Comparison of ENCODE assay signal across 1 cellular context in the genomic region with DNA sequence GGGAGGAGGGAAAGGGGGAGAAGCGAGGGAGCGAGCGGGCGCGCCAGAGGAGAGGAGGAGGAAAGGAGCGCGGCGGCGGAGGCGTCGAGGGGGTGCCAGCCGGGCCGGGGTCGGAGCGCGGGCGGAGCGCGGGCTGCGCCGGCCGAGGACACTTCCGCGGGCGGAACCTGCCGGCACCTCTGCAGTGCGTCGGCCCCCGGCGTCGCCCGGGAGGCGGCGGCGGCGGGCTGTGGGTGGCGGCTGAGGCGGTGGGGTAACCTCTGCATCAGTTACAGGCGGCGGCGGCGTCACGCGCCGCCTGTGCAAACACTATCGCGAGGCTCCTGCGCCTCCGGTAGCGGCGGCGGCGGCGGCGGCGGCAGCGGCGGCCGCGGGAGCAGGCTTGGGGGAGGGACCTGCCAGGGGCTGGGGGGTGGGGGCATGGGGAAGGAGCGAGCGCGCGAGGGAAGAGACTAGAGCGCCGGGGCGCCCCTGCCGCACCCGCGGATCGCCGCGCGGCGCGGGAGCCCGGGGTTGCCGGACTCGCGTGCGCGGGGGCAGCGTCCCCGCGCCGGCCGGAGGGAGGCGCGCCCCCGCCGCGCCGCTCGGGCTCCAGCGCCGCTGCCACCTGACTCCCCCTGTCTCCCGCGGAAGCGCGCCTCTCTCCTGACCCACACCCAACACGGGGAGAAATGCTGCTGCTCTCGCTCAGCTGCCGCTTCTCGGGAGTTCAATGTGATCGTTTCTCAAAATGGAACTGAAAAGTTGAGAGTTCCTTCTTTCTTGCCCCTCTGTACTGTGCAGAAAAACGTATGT.
A peak's percentile ranks its signal among the peaks of the same experiment; 100 is the strongest.
TF ChIP-seq lines count a peak whose summit lies in the region.

A gene (minus strand): TSS at position 264 of the 795 bp plus-strand sequence. CDS start 465 bp downstream, outside the sequence.

TF ChIP-seq in HepG2, 621 proteins besides CTCF, POLR2A, EP300 and RAD21 (continued from another document and continues in another):
- TF ChIP-seq, protein P1, sequence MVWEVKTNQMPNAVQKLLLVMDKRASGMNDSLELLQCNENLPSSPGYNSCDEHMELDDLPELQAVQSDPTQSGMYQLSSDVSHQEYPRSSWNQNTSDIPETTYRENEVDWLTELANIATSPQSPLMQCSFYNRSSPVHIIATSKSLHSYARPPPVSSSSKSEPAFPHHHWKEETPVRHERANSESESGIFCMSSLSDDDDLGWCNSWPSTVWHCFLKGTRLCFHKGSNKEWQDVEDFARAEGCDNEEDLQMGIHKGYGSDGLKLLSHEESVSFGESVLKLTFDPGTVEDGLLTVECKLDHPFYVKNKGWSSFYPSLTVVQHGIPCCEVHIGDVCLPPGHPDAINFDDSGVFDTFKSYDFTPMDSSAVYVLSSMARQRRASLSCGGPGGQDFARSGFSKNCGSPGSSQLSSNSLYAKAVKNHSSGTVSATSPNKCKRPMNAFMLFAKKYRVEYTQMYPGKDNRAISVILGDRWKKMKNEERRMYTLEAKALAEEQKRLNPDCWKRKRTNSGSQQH (CRISPR knock-in tag; IDR thresholded peaks at IDR 0.05; ENCODE audit: low read depth): 0 out of 2 replicates have a peak, but pooled peaks have one; percentile 3
- TF ChIP-seq RFX1 (IDR thresholded peaks at IDR 0.05) (no peak), ZMYM3 (CRISPR knock-in tag; IDR thresholded peaks at IDR 0.05) (peak; percentile 34; the same call in 1 of the 2 replicates), TBP (CRISPR knock-in tag; IDR thresholded peaks at IDR 0.05) (no peak), ZNF615 (CRISPR knock-in tag; IDR thresholded peaks at IDR 0.05; ENCODE audit: borderline replicate concordance) (no peak), FOXK2 (IDR thresholded peaks at IDR 0.05) (no peak), SOX6 (IDR thresholded peaks at IDR 0.05) (no peak), SOX6 (CRISPR knock-in tag; IDR thresholded peaks at IDR 0.05) (peak; percentile 43), SAP130 (CRISPR knock-in tag; IDR thresholded peaks at IDR 0.05; ENCODE audit: low read depth) (peak; percentile 44), ZNF329 (CRISPR knock-in tag; IDR thresholded peaks at IDR 0.05; ENCODE audit: low read depth) (0 out of 2 replicates have a peak, but pooled peaks have one; percentile 7), ZFP36L2 (CRISPR knock-in tag; IDR thresholded peaks at IDR 0.05) (no peak), ZNF484 (CRISPR knock-in tag; IDR thresholded peaks at IDR 0.05; ENCODE audit: borderline replicate concordance, low read depth) (0 out of 2 replicates have a peak, but pooled peaks have one; percentile 5), MAFF (IDR thresholded peaks at IDR 0.05; ENCODE audit: low read depth, low read length) (no peak), ZNF333 (CRISPR knock-in tag; IDR thresholded peaks at IDR 0.05; ENCODE audit: borderline replicate concordance) (no peak; the same call in 1 of the 2 replicates), RBM22 (optimal IDR thresholded peaks at IDR 0.05; ENCODE audit: low read length) (no peak), HOXA3 (CRISPR knock-in tag; IDR thresholded peaks at IDR 0.05) (peak; percentile 46; the same call in 1 of the 2 replicates), ZMYM4 (CRISPR knock-in tag; IDR thresholded peaks at IDR 0.05) (no peak), ZKSCAN1 (IDR thresholded peaks at IDR 0.05; ENCODE audit: low read length) (no peak), SOX5 (CRISPR knock-in tag; IDR thresholded peaks at IDR 0.05; ENCODE audit: borderline replicate concordance) (0 out of 2 replicates have a peak, but pooled peaks have one; percentile 12), CHD2 (IDR thresholded peaks at IDR 0.05; ENCODE audit: low read depth, low read length) (peak; percentile 91), RBFOX2 (IDR thresholded peaks at IDR 0.05; ENCODE audit: low read depth, low read length) (peak; percentile 86), TARDBP (CRISPR knock-in tag; IDR thresholded peaks at IDR 0.05) (peak; percentile 37; the same call in 1 of the 2 replicates), ELF1 (CRISPR knock-in tag; IDR thresholded peaks at IDR 0.05) (0 out of 2 replicates have a peak, but pooled peaks have one; percentile 15), CHCHD3 (CRISPR knock-in tag; IDR thresholded peaks at IDR 0.05) (0 out of 2 replicates have a peak, but pooled peaks have one; percentile 2), MTF2 (CRISPR knock-in tag; IDR thresholded peaks at IDR 0.05; ENCODE audit: borderline replicate concordance) (0 out of 2 replicates have a peak, but pooled peaks have one; percentile 12), ZSCAN22 (CRISPR knock-in tag; IDR thresholded peaks at IDR 0.05) (0 out of 2 replicates have a peak, but pooled peaks have one; percentile 17), HDAC1 (CRISPR knock-in tag; IDR thresholded peaks at IDR 0.05) (peak; percentile 53), YY1 (IDR thresholded peaks at IDR 0.05; ENCODE audit: insufficient read depth, insufficient replicate concordance, low read depth, low read length) (peak; percentile 20), YEATS4 (CRISPR knock-in tag; IDR thresholded peaks at IDR 0.05; ENCODE audit: borderline replicate concordance) (peak; percentile 60; the same call in 1 of the 2 replicates), MAF1 (CRISPR knock-in tag; IDR thresholded peaks at IDR 0.05; ENCODE audit: borderline replicate concordance) (no peak), ZNF20 (CRISPR knock-in tag; IDR thresholded peaks at IDR 0.05) (no peak), ZNF713 (CRISPR knock-in tag; IDR thresholded peaks at IDR 0.05) (no peak), HDAC2 (CRISPR knock-in tag; IDR thresholded peaks at IDR 0.05) (0 out of 2 replicates have a peak, but pooled peaks have one; percentile 7), TEAD3 (CRISPR knock-in tag; optimal IDR thresholded peaks at IDR 0.05; ENCODE audit: borderline replicate concordance) (peak; percentile 17), ZNF430 (CRISPR knock-in tag; IDR thresholded peaks at IDR 0.05) (peak; percentile 3; the same call in 1 of the 2 replicates), IRF2 (CRISPR knock-in tag; IDR thresholded peaks at IDR 0.05) (peak; percentile 20; the same call in 1 of the 2 replicates), SMARCE1 (IDR thresholded peaks at IDR 0.05; ENCODE audit: borderline replicate concordance) (no peak), FOXO1 (CRISPR knock-in tag; IDR thresholded peaks at IDR 0.05) (0 out of 2 replicates have a peak, but pooled peaks have one; percentile 3), CCAR2 (optimal IDR thresholded peaks at IDR 0.05; ENCODE audit: low read depth, low read length) (no peak), ZMAT3 (CRISPR knock-in tag; conservative IDR thresholded peaks at IDR 0.05) (no peak), ZFX (CRISPR knock-in tag; IDR thresholded peaks at IDR 0.05; ENCODE audit: low read depth) (no peak; the same call in 1 of the 2 replicates)
- TF ChIP-seq, protein P2, sequence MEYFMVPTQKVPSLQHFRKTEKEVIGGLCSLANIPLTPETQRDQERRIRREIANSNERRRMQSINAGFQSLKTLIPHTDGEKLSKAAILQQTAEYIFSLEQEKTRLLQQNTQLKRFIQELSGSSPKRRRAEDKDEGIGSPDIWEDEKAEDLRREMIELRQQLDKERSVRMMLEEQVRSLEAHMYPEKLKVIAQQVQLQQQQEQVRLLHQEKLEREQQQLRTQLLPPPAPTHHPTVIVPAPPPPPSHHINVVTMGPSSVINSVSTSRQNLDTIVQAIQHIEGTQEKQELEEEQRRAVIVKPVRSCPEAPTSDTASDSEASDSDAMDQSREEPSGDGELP (IDR thresholded peaks at IDR 0.05; ENCODE audit: borderline replicate concordance, low read depth): peak; percentile 40; the same call in 1 of the 2 replicates
- TF ChIP-seq, protein P3, sequence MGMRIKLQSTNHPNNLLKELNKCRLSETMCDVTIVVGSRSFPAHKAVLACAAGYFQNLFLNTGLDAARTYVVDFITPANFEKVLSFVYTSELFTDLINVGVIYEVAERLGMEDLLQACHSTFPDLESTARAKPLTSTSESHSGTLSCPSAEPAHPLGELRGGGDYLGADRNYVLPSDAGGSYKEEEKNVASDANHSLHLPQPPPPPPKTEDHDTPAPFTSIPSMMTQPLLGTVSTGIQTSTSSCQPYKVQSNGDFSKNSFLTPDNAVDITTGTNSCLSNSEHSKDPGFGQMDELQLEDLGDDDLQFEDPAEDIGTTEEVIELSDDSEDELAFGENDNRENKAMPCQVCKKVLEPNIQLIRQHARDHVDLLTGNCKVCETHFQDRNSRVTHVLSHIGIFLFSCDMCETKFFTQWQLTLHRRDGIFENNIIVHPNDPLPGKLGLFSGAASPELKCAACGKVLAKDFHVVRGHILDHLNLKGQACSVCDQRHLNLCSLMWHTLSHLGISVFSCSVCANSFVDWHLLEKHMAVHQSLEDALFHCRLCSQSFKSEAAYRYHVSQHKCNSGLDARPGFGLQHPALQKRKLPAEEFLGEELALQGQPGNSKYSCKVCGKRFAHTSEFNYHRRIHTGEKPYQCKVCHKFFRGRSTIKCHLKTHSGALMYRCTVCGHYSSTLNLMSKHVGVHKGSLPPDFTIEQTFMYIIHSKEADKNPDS (CRISPR knock-in tag; IDR thresholded peaks at IDR 0.05): no peak
- TF ChIP-seq, protein P4, sequence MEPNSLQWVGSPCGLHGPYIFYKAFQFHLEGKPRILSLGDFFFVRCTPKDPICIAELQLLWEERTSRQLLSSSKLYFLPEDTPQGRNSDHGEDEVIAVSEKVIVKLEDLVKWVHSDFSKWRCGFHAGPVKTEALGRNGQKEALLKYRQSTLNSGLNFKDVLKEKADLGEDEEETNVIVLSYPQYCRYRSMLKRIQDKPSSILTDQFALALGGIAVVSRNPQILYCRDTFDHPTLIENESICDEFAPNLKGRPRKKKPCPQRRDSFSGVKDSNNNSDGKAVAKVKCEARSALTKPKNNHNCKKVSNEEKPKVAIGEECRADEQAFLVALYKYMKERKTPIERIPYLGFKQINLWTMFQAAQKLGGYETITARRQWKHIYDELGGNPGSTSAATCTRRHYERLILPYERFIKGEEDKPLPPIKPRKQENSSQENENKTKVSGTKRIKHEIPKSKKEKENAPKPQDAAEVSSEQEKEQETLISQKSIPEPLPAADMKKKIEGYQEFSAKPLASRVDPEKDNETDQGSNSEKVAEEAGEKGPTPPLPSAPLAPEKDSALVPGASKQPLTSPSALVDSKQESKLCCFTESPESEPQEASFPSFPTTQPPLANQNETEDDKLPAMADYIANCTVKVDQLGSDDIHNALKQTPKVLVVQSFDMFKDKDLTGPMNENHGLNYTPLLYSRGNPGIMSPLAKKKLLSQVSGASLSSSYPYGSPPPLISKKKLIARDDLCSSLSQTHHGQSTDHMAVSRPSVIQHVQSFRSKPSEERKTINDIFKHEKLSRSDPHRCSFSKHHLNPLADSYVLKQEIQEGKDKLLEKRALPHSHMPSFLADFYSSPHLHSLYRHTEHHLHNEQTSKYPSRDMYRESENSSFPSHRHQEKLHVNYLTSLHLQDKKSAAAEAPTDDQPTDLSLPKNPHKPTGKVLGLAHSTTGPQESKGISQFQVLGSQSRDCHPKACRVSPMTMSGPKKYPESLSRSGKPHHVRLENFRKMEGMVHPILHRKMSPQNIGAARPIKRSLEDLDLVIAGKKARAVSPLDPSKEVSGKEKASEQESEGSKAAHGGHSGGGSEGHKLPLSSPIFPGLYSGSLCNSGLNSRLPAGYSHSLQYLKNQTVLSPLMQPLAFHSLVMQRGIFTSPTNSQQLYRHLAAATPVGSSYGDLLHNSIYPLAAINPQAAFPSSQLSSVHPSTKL (CRISPR knock-in tag; IDR thresholded peaks at IDR 0.05): peak; percentile 25; the same call in 1 of the 2 replicates
- TF ChIP-seq, protein P5, sequence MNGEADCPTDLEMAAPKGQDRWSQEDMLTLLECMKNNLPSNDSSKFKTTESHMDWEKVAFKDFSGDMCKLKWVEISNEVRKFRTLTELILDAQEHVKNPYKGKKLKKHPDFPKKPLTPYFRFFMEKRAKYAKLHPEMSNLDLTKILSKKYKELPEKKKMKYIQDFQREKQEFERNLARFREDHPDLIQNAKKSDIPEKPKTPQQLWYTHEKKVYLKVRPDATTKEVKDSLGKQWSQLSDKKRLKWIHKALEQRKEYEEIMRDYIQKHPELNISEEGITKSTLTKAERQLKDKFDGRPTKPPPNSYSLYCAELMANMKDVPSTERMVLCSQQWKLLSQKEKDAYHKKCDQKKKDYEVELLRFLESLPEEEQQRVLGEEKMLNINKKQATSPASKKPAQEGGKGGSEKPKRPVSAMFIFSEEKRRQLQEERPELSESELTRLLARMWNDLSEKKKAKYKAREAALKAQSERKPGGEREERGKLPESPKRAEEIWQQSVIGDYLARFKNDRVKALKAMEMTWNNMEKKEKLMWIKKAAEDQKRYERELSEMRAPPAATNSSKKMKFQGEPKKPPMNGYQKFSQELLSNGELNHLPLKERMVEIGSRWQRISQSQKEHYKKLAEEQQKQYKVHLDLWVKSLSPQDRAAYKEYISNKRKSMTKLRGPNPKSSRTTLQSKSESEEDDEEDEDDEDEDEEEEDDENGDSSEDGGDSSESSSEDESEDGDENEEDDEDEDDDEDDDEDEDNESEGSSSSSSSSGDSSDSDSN (CRISPR knock-in tag; IDR thresholded peaks at IDR 0.05): peak; percentile 70
- TF ChIP-seq, protein P6, sequence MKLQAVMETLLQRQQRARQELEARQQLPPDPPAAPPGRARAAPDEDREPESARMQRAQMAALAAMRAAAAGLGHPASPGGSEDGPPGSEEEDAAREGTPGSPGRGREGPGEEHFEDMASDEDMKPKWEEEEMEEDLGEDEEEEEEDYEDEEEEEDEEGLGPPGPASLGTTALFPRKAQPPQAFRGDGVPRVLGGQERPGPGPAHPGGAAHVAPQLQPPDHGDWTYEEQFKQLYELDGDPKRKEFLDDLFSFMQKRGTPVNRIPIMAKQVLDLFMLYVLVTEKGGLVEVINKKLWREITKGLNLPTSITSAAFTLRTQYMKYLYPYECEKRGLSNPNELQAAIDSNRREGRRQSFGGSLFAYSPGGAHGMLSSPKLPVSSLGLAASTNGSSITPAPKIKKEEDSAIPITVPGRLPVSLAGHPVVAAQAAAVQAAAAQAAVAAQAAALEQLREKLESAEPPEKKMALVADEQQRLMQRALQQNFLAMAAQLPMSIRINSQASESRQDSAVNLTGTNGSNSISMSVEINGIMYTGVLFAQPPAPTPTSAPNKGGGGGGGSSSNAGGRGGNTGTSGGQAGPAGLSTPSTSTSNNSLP (IDR thresholded peaks at IDR 0.05; ENCODE audit: low read depth, low read length): no peak
- TF ChIP-seq, protein P7, sequence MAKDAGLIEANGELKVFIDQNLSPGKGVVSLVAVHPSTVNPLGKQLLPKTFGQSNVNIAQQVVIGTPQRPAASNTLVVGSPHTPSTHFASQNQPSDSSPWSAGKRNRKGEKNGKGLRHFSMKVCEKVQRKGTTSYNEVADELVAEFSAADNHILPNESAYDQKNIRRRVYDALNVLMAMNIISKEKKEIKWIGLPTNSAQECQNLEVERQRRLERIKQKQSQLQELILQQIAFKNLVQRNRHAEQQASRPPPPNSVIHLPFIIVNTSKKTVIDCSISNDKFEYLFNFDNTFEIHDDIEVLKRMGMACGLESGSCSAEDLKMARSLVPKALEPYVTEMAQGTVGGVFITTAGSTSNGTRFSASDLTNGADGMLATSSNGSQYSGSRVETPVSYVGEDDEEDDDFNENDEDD (CRISPR knock-in tag; IDR thresholded peaks at IDR 0.05; ENCODE audit: borderline replicate concordance): peak; percentile 16; the same call in 1 of the 2 replicates
- TF ChIP-seq, protein P8, sequence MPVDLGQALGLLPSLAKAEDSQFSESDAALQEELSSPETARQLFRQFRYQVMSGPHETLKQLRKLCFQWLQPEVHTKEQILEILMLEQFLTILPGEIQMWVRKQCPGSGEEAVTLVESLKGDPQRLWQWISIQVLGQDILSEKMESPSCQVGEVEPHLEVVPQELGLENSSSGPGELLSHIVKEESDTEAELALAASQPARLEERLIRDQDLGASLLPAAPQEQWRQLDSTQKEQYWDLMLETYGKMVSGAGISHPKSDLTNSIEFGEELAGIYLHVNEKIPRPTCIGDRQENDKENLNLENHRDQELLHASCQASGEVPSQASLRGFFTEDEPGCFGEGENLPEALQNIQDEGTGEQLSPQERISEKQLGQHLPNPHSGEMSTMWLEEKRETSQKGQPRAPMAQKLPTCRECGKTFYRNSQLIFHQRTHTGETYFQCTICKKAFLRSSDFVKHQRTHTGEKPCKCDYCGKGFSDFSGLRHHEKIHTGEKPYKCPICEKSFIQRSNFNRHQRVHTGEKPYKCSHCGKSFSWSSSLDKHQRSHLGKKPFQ (CRISPR knock-in tag; IDR thresholded peaks at IDR 0.05; ENCODE audit: insufficient replicate concordance): no peak
